Comparison of ENCODE assay signal across 9 cellular contexts in the genomic region with DNA sequence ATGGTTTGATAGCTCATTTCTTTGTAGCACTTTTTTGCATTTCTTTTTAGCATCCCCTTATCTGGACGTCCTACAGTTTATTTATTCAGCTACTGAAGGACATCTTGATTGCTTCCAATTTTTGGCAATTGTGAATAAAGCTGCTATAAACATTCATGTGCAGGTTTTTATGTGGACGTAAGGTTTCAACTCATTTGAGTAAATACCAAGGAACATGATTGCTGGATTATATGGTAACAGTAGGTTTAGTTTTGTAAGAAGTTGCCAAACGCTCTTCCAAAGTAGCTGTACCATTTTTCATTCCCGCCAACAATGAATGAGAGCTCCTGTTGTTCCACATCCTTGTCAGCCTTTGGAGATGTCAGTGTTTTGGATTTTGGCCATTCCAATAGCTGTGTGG.
"Had no signal": no experiment of that assay in that cellular context is flagged by ENCODE, and none has a peak within 500 bp of the region (broad histone marks: within the 10 kb centered on the region; RNA-seq: fewer than 3 reads in every experiment).

No MANE protein-coding gene starts in this region.

- H3K27ac ChIP-seq: GM23248 had no signal

- H3K4me3 ChIP-seq: GM23248, GM23338, HAP-1 had no signal

- ATAC-seq: GM23338, HCT116 had no signal

- DNase-seq: GM23248, GOT3, H7, H9, HCEC 1CT, HFFc6 had no signal
